20 cellular contexts compared by ENCODE assay signal in the genomic region with DNA sequence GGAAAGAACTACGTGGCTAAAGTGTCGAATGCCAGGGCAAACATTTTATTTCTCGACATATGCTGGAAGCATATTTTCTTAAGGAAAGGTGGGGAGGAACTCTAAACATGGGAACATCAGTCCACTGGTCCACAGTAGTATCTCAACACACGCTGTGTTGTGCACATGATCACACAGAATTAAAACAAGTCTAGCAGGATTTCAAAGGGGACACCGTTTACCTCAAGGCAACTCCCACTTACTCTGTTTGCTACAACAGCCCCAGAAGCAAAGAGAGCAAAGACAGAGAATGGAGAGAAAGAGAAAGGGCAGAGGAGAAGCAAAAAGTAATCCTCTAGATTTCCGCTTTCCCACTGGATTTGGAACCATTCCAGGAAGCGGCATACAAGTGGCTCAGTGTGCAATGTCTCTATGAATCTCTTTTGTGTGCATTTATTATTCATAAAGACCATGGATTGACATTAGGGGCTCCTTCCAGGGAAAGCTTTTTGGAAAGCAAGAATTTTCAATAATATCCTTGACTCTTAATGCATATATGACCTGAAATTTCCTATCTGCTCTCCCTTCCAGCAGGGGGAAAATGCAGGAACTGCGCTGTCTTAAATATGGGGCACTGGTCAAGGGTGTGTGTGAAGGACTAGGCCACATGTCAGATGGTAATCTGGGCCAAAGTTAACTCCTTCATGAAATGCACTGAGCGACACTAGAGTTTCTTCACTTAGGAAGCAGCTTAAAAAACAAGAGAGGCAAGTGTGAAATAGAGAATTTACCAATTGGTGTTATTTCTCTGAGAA. TPM values are rescaled to one million over a fixed set of nuclear protein-coding genes. Genes with fewer than 3 reads are reported as not detected.
DNase-seq lines count a peak whose midpoint lies in the region; ATAC-seq and TF ChIP-seq lines count a peak whose summit lies in the region.
"Had no signal": no experiment of that assay in that cellular context is flagged by ENCODE, and none has a peak within 500 bp of the region (broad histone marks: within the 10 kb centered on the region; RNA-seq: fewer than 3 reads in every experiment).

No MANE protein-coding gene starts in this region.

- TF ChIP-seq CTCF in thoracic aorta (IDR thresholded peaks at IDR 0.05), result no peak
- no peak for TF ChIP-seq CTCF in psoas muscle (IDR thresholded peaks at IDR 0.05)
- TF ChIP-seq CTCF in foreskin keratinocyte (conservative IDR thresholded peaks at IDR 0.05), result no peak

- H3K36me3 ChIP-seq in SK-N-MC (ENCODE audit: insufficient read depth, low read length) (no peaks in the 10 kb centered on the region), thoracic aorta (no peaks in the 10 kb centered on the region), psoas muscle (ENCODE audit: insufficient read depth in 1 of 2, low read depth in 1 of 2) (no peaks in the 10 kb centered on the region)
- H3K36me3 ChIP-seq: Peyer's patch, prostate gland had no signal

- ATAC-seq in left colon (peak; percentile 25), thoracic aorta (ENCODE audit: insufficient number of reproducible peaks, low FRiP score, low read depth) (no peak), psoas muscle (no peak), foreskin keratinocyte (no peak)
- ATAC-seq: activated CD8-positive, alpha-beta T cell treated with anti-CD3 and anti-CD28 coated beads, Interleukin-2, amount 10 ng/mL, durations not matched to agents 7 days and 5 days; activated T-helper 17 cell treated with anti-CD3 and anti-CD28 coated beads, Interleukin-2, amount 50 U/mL, for 72 hours; GM23338 had no signal

- DNase-seq in NCI-H748 (lab: John Stamatoyannopoulos, UW; ENCODE audit: unreplicated experiment), result peak; percentile 59
- DNase-seq in NCI-H748 treated with DMSO at 0.1 percent for 48 hours (lab: John Stamatoyannopoulos, UW), result no peak
- DNase-seq in SK-N-MC (ENCODE audit: low read depth, low spot score), result peak; percentile 62
- no peak for DNase-seq in left colon
- DNase-seq in thoracic aorta (ENCODE audit: low spot score), result no peak
- no peak for DNase-seq in psoas muscle
- no peak for DNase-seq in NCI-H2081 (lab: John Stamatoyannopoulos, UW)
- DNase-seq in foreskin keratinocyte, result no peak
- DNase-seq: ACHN; activated CD8-positive, alpha-beta T cell treated with anti-CD3 and anti-CD28 coated beads, Interleukin-2, amount 10 ng/mL, durations not matched to agents 7 days and 5 days; CD4-positive, alpha-beta T cell; effector memory CD4-positive, alpha-beta T cell; KG1; NCI-H1105; NCI-H510A treated with DMSO at 0.1 percent for 48 hours; Peyer's patch; stimulated activated naive CD4-positive, alpha-beta T cell had no signal

- H3K9ac ChIP-seq in SK-N-MC (ENCODE audit: insufficient read length), result peak overlapping the region; percentile 17

- H3K4me1 ChIP-seq in thoracic aorta (ENCODE audit: control insufficient read depth in 1 of 2, low read depth in 2 of 2) (peaks cover 16 to 42% of the 10 kb centered on the region in 2 donors), psoas muscle (peaks cover 9% of the 10 kb centered on the region), foreskin keratinocyte (peaks cover 34% of the 10 kb centered on the region)

- WGBS in psoas muscle, 3 donors, result 72 to 79% (median 78%) methylated on average over 9 of the region's 9 CpGs

- intact Hi-C loops in left colon (cut with DNase I, micrococcal nuclease) (loop anchor here in 1 of 2 donors (10.0 kb wide), 1 partner anchor 57 kb away; no protein-coding TSS in a partner anchor), psoas muscle (cut with DNase I) (no loop called here)

- H3K27ac ChIP-seq in SK-N-MC (peak overlapping the region; percentile 21; the same call in 1 of the 2 replicates), thoracic aorta (no peak overlapping the region), psoas muscle (no peak overlapping the region), foreskin keratinocyte (no peak overlapping the region)

- H3K4me3 ChIP-seq in SK-N-MC, result peak overlapping the region; percentile 5
- H3K4me3 ChIP-seq in thoracic aorta, result peak overlapping the region; percentile 11
- H3K4me3 ChIP-seq in psoas muscle, result no peak overlapping the region
- H3K4me3 ChIP-seq: GM23338, Peyer's patch, prostate gland had no signal

- H3K9me3 ChIP-seq in SK-N-MC (ENCODE audit: low read depth, low read length) (no peaks in the 10 kb centered on the region), thoracic aorta (no peaks in the 10 kb centered on the region), psoas muscle (no peaks in the 10 kb centered on the region)
- H3K9me3 ChIP-seq: Peyer's patch, prostate gland had no signal

- no peaks in the 10 kb centered on the region for H3K27me3 ChIP-seq in thoracic aorta (replicated peaks; ENCODE audit: insufficient read depth)
- H3K27me3 ChIP-seq in psoas muscle (ENCODE audit: insufficient read depth in 3 of 3, low read length in 2 of 3), result no peaks in the 10 kb centered on the region
- no peaks in the 10 kb centered on the region for H3K27me3 ChIP-seq in foreskin keratinocyte
- H3K27me3 ChIP-seq: Peyer's patch had no signal

RNA-seq across cellular contexts. Expression of gene CCDC34, which starts 34.8 kb away (rescaled TPM):
- total RNA-seq in left colon (1 to 10 TPM; 7.7 to 9.2 TPM), thoracic aorta (1 to 10 TPM; 1.5 to 2.3 TPM), psoas muscle (1 to 10 TPM; 2.1 to 5.2 (median 3.1) TPM), foreskin keratinocyte (11.0 and 12.6 TPM in 2 replicates)
- polyA plus RNA-seq in psoas muscle (1 to 10 TPM; 1.9 to 7.6 (median 3.4) TPM), foreskin keratinocyte (11.2 and 14.5 TPM in 2 replicates)

Comparison
In these comparisons a context has a peak if more than half of its experiments do, and no peak if none do; other contexts are left out.
1. DNase-seq: peak in NCI-H748 (single experiment) and SK-N-MC (single experiment); none in NCI-H748 treated with DMSO at 0.1 percent for 48 hours (single experiment), left colon (0 of 2), thoracic aorta (single experiment), psoas muscle (0 of 2), NCI-H2081 (0 of 2) and foreskin keratinocyte (0 of 2).